1 cellular context compared by ENCODE assay signal in genomic region chr11:82988936-82989627, GRCh38.
TF ChIP-seq lines count a peak whose summit lies in the region.

No MANE protein-coding gene starts in this region.

TF ChIP-seq in HepG2, 621 proteins besides CTCF, POLR2A, EP300 and RAD21 (continued from another document and continues in another):
- TF ChIP-seq ZMAT3 (CRISPR knock-in tag; conservative IDR thresholded peaks at IDR 0.05): no peak
- no peak for TF ChIP-seq IRX3 (CRISPR knock-in tag; IDR thresholded peaks at IDR 0.05; ENCODE audit: borderline replicate concordance, low read depth)
- no peak for TF ChIP-seq NFRKB (IDR thresholded peaks at IDR 0.05)
- TF ChIP-seq ARID2 (CRISPR knock-in tag; IDR thresholded peaks at IDR 0.05; ENCODE audit: borderline replicate concordance): no peak
- no peak for TF ChIP-seq SNAPC4 (CRISPR knock-in tag; IDR thresholded peaks at IDR 0.05)
- TF ChIP-seq UBTF (CRISPR knock-in tag; IDR thresholded peaks at IDR 0.05): no peak
- peak; percentile 84 for TF ChIP-seq ARID5B (CRISPR knock-in tag; IDR thresholded peaks at IDR 0.05)
- TF ChIP-seq ZNF839 (CRISPR knock-in tag; IDR thresholded peaks at IDR 0.05; ENCODE audit: borderline replicate concordance): no peak
- peak; percentile 67; the same call in 1 of the 2 replicates for TF ChIP-seq KMT2A (CRISPR knock-in tag; IDR thresholded peaks at IDR 0.05)
- no peak for TF ChIP-seq ZNF781 (CRISPR knock-in tag; IDR thresholded peaks at IDR 0.05; ENCODE audit: borderline replicate concordance, not compliant biosample characterization)
- no peak for TF ChIP-seq REL (CRISPR knock-in tag; conservative IDR thresholded peaks at IDR 0.05)
- TF ChIP-seq RXRB (CRISPR knock-in tag; IDR thresholded peaks at IDR 0.05; ENCODE audit: borderline replicate concordance): peak; percentile 82
- peak; percentile 54 for TF ChIP-seq HDAC1 (CRISPR knock-in tag; IDR thresholded peaks at IDR 0.05)
- TF ChIP-seq ZSCAN9 (CRISPR knock-in tag; IDR thresholded peaks at IDR 0.05; ENCODE audit: borderline replicate concordance): peak; percentile 55; the same call in 1 of the 2 replicates
- no peak for TF ChIP-seq SMC3 (IDR thresholded peaks at IDR 0.05; ENCODE audit: low read length)
- TF ChIP-seq GRHL1 (CRISPR knock-in tag; conservative IDR thresholded peaks at IDR 0.05): no peak
- no peak for TF ChIP-seq RAD51 (IDR thresholded peaks at IDR 0.05; ENCODE audit: borderline replicate concordance)
- TF ChIP-seq ZNF678 (CRISPR knock-in tag; IDR thresholded peaks at IDR 0.05): no peak
- TF ChIP-seq HIC2 (CRISPR knock-in tag; IDR thresholded peaks at IDR 0.05; ENCODE audit: low read depth): no peak
- TF ChIP-seq ZNF510 (CRISPR knock-in tag; IDR thresholded peaks at IDR 0.05; ENCODE audit: low read depth): no peak
- TF ChIP-seq CHD2 (IDR thresholded peaks at IDR 0.05; ENCODE audit: low read depth, low read length): no peak
- no peak for TF ChIP-seq BCLAF1 (IDR thresholded peaks at IDR 0.05)
- TF ChIP-seq BHLHE40 (IDR thresholded peaks at IDR 0.05; ENCODE audit: low read length): no peak
- TF ChIP-seq PATZ1 (CRISPR knock-in tag; IDR thresholded peaks at IDR 0.05): peak; percentile 32; the same call in 1 of the 2 replicates
- no peak for TF ChIP-seq MAZ (IDR thresholded peaks at IDR 0.05; ENCODE audit: borderline replicate concordance, low read depth, low read length)
- TF ChIP-seq MAZ (CRISPR knock-in tag; IDR thresholded peaks at IDR 0.05; ENCODE audit: low read depth): no peak
- no peak for TF ChIP-seq ZNF557 (CRISPR knock-in tag; IDR thresholded peaks at IDR 0.05)
